ENCODE assay signal across 20 cellular contexts in genomic region chr12:3705349-3705675, GRCh38. TPM values are rescaled to one million over a fixed set of nuclear protein-coding genes. Genes with fewer than 3 reads are reported as not detected.
DNase-seq lines count a peak whose midpoint lies in the region; ATAC-seq and TF ChIP-seq lines count a peak whose summit lies in the region.
"Had no signal": no experiment of that assay in that cellular context is flagged by ENCODE, and none has a peak within 500 bp of the region (broad histone marks: within the 10 kb centered on the region; RNA-seq: fewer than 3 reads in every experiment).

No MANE protein-coding gene starts in this region.

- H2AFZ ChIP-seq in hepatocyte, result no peak overlapping the region

- H3K27me3 ChIP-seq in heart right ventricle, result no peaks in the 10 kb centered on the region
- peaks cover 8% of the 10 kb centered on the region for H3K27me3 ChIP-seq in hepatocyte
- H3K27me3 ChIP-seq in rectal smooth muscle tissue (ENCODE audit: control insufficient read depth, insufficient read depth, low read length), result no peaks in the 10 kb centered on the region
- H3K27me3 ChIP-seq in vagina, result no peaks in the 10 kb centered on the region
- H3K27me3 ChIP-seq: colonic mucosa had no signal

- peaks cover 0 to 9% (median 0%) of the 10 kb centered on the region in 11 donors for H3K9me3 ChIP-seq in heart right ventricle
- no peaks in the 10 kb centered on the region for H3K9me3 ChIP-seq in hepatocyte (ENCODE audit: low read depth)
- no peaks in the 10 kb centered on the region for H3K9me3 ChIP-seq in vagina
- H3K9me3 ChIP-seq: A549, colonic mucosa had no signal

- intact Hi-C loops in heart right ventricle (cut with DNase I) (no loop called here), Right ventricle myocardium inferior (cut with DNase I) (no loop called here), vagina (cut with DNase I) (no loop called here), sciatic nerve (cut with DNase I) (no loop called here)

- H3K4me3 ChIP-seq in heart right ventricle (no peak overlapping the region), hepatocyte (no peak overlapping the region), rectal smooth muscle tissue (ENCODE audit: low read length) (no peak overlapping the region), vagina (no peak overlapping the region)
- H3K4me3 ChIP-seq: A549, colonic mucosa had no signal

- no peaks in the 10 kb centered on the region for H3K36me3 ChIP-seq in heart right ventricle
- no peaks in the 10 kb centered on the region for H3K36me3 ChIP-seq in hepatocyte (replicated peaks; ENCODE audit: insufficient read depth, low read depth)
- no peaks in the 10 kb centered on the region for H3K36me3 ChIP-seq in rectal smooth muscle tissue (ENCODE audit: control insufficient read depth, insufficient read depth, low read length)
- no peaks in the 10 kb centered on the region for H3K36me3 ChIP-seq in vagina
- H3K36me3 ChIP-seq: colonic mucosa had no signal

- peak overlapping the region; percentile 23 for H3K4me2 ChIP-seq in hepatocyte
- H3K4me2 ChIP-seq: A549 had no signal

- TF ChIP-seq CTCF in heart right ventricle (IDR thresholded peaks at IDR 0.05) (no peak), hepatocyte (IDR thresholded peaks at IDR 0.05; ENCODE audit: poor library complexity) (no peak), vagina (IDR thresholded peaks at IDR 0.05) (no peak)

- WGBS in heart right ventricle, 2 donors, result 82 to 85% methylated on average over 4 of the region's 4 CpGs
- WGBS in hepatocyte (ENCODE audit: low lambda C conversion rate, missing lambda C conversion rate), result 57% methylated on average over 4 of the region's 4 CpGs

- H4K20me1 ChIP-seq in hepatocyte (ENCODE audit: insufficient read depth, poor library complexity, severe bottlenecking), result no peaks in the 10 kb centered on the region

- DNase-seq in heart right ventricle, result no peak
- DNase-seq in Right ventricle myocardium inferior (ENCODE audit: missing footprints), result no peak
- DNase-seq in hepatocyte (ENCODE audit: low spot score), result no peak
- DNase-seq in vagina (ENCODE audit: extremely low spot score in 2 of 2), result no peak
- no peak for DNase-seq in sciatic nerve (ENCODE audit: low spot score)
- no peak for DNase-seq in activated CD4-positive, alpha-beta T cell treated with anti-CD3 and anti-CD28 coated beads for 1 hour
- no peak for DNase-seq in NCI-H2171 treated with DMSO at 0.1 percent for 48 hours (lab: John Stamatoyannopoulos, UW)
- DNase-seq: activated naive CD8-positive, alpha-beta T cell treated with anti-CD3 and anti-CD28 coated beads, Interleukin-2, amount 10 ng/mL, durations not matched to agents 7 days and 5 days; activated T-cell treated with anti-CD3 and anti-CD28 coated beads, Interleukin-2, amount 50 U/mL, for 48 hours; C1 segment of cervical spinal cord; colonic mucosa; DMS53; H7; kidney glomerular epithelial cell; NCI-H1417; NCI-H748 treated with DMSO at 0.1 percent for 48 hours; stimulated activated CD4-positive, alpha-beta T cell treated with anti-CD3 and anti-CD28 coated beads, Interleukin-2, amount 100 ng/mL, for 24 hours had no signal

- H3K9me2 ChIP-seq in hepatocyte (replicated peaks; ENCODE audit: insufficient read depth), result no peaks in the 10 kb centered on the region

- H3K27ac ChIP-seq in heart right ventricle, result peak overlapping the region in 8 of 10 donors; percentile 53 to 85 (median 74)
- no peak overlapping the region for H3K27ac ChIP-seq in hepatocyte
- peak overlapping the region; percentile 81 for H3K27ac ChIP-seq in rectal smooth muscle tissue (ENCODE audit: low read depth, low read length)
- peak overlapping the region; percentile 55 for H3K27ac ChIP-seq in vagina
- H3K27ac ChIP-seq: A549 had no signal

- H3K9ac ChIP-seq in rectal smooth muscle tissue (ENCODE audit: low read length), result no peak overlapping the region

- H3K79me2 ChIP-seq in hepatocyte, result no peaks in the 10 kb centered on the region

- ATAC-seq in heart right ventricle (peak in 1 of 8 donors; percentile 21), Right ventricle myocardium inferior (no peak), sciatic nerve (no peak)
- ATAC-seq: A549, WTC11 had no signal

- peaks cover 0 to 19% (median 14%) of the 10 kb centered on the region in 9 donors for H3K4me1 ChIP-seq in heart right ventricle
- H3K4me1 ChIP-seq in hepatocyte (ENCODE audit: insufficient read depth), result no peaks in the 10 kb centered on the region
- H3K4me1 ChIP-seq in rectal smooth muscle tissue (ENCODE audit: control insufficient read depth, insufficient read depth, low read length), result peaks cover 18% of the 10 kb centered on the region
- H3K4me1 ChIP-seq in vagina, result peaks cover 8% of the 10 kb centered on the region
- H3K4me1 ChIP-seq: A549, colonic mucosa had no signal

- no peak for TF ChIP-seq POLR2A in vagina (IDR thresholded peaks at IDR 0.05)

RNA-seq across cellular contexts. Expression of gene CRACR2A, which starts 47.6 kb away (rescaled TPM):
- total RNA-seq in heart right ventricle, result 10 to 100 TPM in 1 of 10 donors, 1 to 10 TPM in 9; 2.4 to 10.4 (median 5.0) TPM
- polyA plus RNA-seq in heart right ventricle, result 1 to 10 TPM in 1 of 2 donors, under 1 TPM in 1; 0.64 to 3.4 TPM
- total RNA-seq in Right ventricle myocardium inferior, result 4.5 TPM
- total RNA-seq in hepatocyte, result 0.80 and 1.1 TPM in 2 replicates
- 0.30 and 0.64 TPM in 2 replicates for polyA plus RNA-seq in hepatocyte
- total RNA-seq in vagina, result 4.4 TPM
- 5.8 TPM for total RNA-seq in sciatic nerve
